In genomic region chr11:122038543-122038942, GRCh38 we compare ENCODE assay signal across 13 cellular contexts.
DNase-seq lines count a peak whose midpoint lies in the region; ATAC-seq, FAIRE-seq and TF ChIP-seq lines count a peak whose summit lies in the region.
"Had no signal": no experiment of that assay in that cellular context is flagged by ENCODE, and none has a peak within 500 bp of the region (broad histone marks: within the 10 kb centered on the region; RNA-seq: fewer than 3 reads in every experiment).

No MANE protein-coding gene starts in this region.

- CTCF ChIA-PET in Panc1 (lab: Charles Lee): no interaction called here

- H3K36me3 ChIP-seq in Panc1 (ENCODE audit: control insufficient read depth, insufficient read depth, low read length): no peaks in the 10 kb centered on the region
- H3K36me3 ChIP-seq: breast epithelium, tibial nerve had no signal

- H3K9me3 ChIP-seq in Panc1 (ENCODE audit: control insufficient read depth, insufficient read depth, low read depth, low read length): no peaks in the 10 kb centered on the region
- H3K9me3 ChIP-seq: breast epithelium, tibial nerve had no signal

- intact Hi-C loops in Panc1 (cut with micrococcal nuclease; ENCODE audit: unreplicated experiment): no loop called here

- BruUV-seq in Panc1 (replicated peaks; lab: Mats Ljungman, UMichigan): no TSS peak

- peak; percentile 98 for DNase-seq in EH (ENCODE audit: low read depth)
- no peak for DNase-seq in Panc1 (ENCODE audit: low read depth, low spot score)
- peak; percentile 48 for DNase-seq in epithelial cell of proximal tubule (ENCODE audit: low read depth)
- peak; percentile 79 for DNase-seq in myocyte (ENCODE audit: low read depth)
- DNase-seq in NCI-H510A (lab: John Stamatoyannopoulos, UW): no peak
- DNase-seq in frontal cortex (ENCODE audit: low spot score in 2 of 2): no peak
- DNase-seq: glutamatergic neuron had no signal

- H3K27me3 ChIP-seq in Panc1 (ENCODE audit: control insufficient read depth, insufficient read depth, low read length): no peaks in the 10 kb centered on the region
- H3K27me3 ChIP-seq: breast epithelium, tibial nerve had no signal

- in situ Hi-C loops in Panc1 (cut with HindIII; ENCODE audit: low pct_unique_long_range_greater_than_20kb, low sequenced_read_pairs): no loop called here

- ATAC-seq in Panc1 (peak; percentile 56; the same call in 1 of the 2 replicates), HG02610 (IDR thresholded peaks at IDR 0.05; ENCODE audit: unreplicated experiment) (no peak), GM18511 (IDR thresholded peaks at IDR 0.05; ENCODE audit: unreplicated experiment) (no peak)
- ATAC-seq: sciatic nerve had no signal

- no peak for FAIRE-seq in frontal cortex (lab: Jason Lieb, UNC)

- TF ChIP-seq CTCF in Panc1 (IDR thresholded peaks at IDR 0.05) (no peak), epithelial cell of proximal tubule (conservative IDR thresholded peaks at IDR 0.05; ENCODE audit: low read depth, low read length) (no peak)

- H3K27ac ChIP-seq in Panc1 (ENCODE audit: low read length): no peak overlapping the region
- H3K27ac ChIP-seq: breast epithelium, tibial nerve, VCaP had no signal

- H3K4me1 ChIP-seq in Panc1 (ENCODE audit: control insufficient read depth, insufficient read depth, low read length): no peaks in the 10 kb centered on the region
- H3K4me1 ChIP-seq: breast epithelium had no signal

- POLR2A ChIA-PET in Panc1 (lab: Charles Lee): no interaction called here

- H3K4me3 ChIP-seq in Panc1 (ENCODE audit: low read depth in 2 of 2, low read length in 2 of 2) (no peak overlapping the region), epithelial cell of proximal tubule (ENCODE audit: low read depth, low read length) (no peak overlapping the region)
- H3K4me3 ChIP-seq: breast epithelium, tibial nerve had no signal

Comparison
In these comparisons a context has a peak if more than half of its experiments do, and no peak if none do; other contexts are left out.
1. DNase-seq: peak in EH (single experiment), epithelial cell of proximal tubule (single experiment) and myocyte (single experiment); none in Panc1 (single experiment), NCI-H510A (single experiment) and frontal cortex (0 of 2).